Comparison of ENCODE assay signal across 1 cellular context in the genomic region with DNA sequence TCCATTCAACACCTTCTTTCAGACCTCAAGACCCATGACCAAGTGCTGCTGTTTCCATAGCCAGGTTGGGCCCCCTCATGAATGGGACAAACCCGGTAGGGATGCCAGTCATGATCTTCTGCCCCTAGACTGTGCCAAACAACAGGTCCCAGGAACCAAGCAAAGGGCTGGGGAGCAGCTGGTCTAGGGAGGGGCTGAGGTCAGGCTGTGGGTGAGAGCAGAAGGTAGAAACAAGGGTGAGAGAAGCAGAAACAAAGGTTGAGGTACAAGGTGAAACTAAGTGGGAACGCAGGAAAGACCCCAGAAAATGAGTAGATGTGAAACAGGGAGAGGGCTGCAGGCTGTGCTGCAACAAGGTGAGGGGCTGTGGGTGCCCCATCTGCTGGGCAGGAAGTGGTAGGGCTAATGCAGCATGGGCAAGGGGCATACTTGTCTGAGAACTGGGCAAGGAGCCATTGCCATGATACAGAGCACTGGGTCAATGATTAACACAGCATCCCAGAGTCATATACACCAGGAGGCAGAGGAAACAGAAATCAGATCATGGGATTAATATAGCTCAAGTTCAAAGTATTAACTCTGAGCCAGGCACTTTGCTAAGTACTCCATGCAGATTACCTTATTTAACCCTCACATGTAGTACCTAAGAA.
TF ChIP-seq lines count a peak whose summit lies in the region.

No MANE protein-coding gene starts in this region.

TF ChIP-seq in K562, 482 proteins besides CTCF, POLR2A, EP300 and RAD21:
- TF ChIP-seq TCF7L2 (IDR thresholded peaks at IDR 0.05; ENCODE audit: low read depth, low read length): no peak
- TF ChIP-seq GTF2E2 (tag; IDR thresholded peaks at IDR 0.05): no peak
